Comparison of ENCODE assay signal across 1 cellular context in the genomic region with DNA sequence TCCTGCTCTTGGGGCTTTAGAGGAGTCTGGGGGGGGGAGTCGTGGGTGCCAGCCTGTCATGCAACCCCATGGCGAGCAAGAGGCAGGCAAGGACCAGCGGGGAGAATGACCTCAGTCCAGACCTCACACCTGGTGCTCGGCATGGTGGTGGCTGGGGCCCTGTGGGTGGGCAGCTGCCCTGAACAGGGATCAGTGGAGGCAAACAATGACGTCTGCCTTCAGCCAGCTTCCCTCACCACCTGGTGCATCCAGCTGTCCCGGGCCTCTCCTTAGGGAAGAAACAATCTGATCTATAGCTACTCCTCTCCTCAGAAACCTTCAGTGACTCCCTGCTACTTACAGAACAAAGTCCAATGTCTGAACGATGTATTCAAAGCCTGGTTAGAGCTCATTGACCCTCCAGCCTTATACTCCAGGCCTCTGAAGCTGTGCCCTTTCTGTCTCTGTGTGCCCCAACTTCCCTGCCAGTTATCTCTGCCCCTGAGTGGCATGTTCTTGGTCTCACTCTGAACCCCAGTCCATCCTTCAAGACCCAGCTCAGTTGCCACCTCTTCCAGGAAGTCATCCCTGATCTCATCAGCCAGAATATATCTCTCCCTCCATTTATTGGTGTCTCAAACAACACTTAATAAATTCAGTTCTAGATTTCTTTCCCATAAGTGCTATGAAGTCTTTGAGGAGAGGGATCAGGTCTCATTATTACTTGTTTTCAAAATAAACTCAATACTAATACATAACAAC.
TF ChIP-seq lines count a peak whose summit lies in the region.

No MANE protein-coding gene starts in this region.

TF ChIP-seq in HEK293, 187 proteins besides CTCF, POLR2A, EP300 and RAD21 (continued from another document):
- TF ChIP-seq ZNF184 (tag by site-specific recombination; IDR thresholded peaks at IDR 0.05) (no peak), GLIS1 (tag by site-specific recombination; IDR thresholded peaks at IDR 0.05) (peak; percentile 62), ZNF211 (tag by site-specific recombination; IDR thresholded peaks at IDR 0.05; ENCODE audit: low read depth) (no peak), ZNF555 (tag by site-specific recombination; conservative IDR thresholded peaks at IDR 0.05) (no peak), ZNF660 (tag by site-specific recombination; IDR thresholded peaks at IDR 0.05) (no peak), TSHZ1 (tag by site-specific recombination; IDR thresholded peaks at IDR 0.05; ENCODE audit: borderline replicate concordance) (no peak), REPIN1 (tag by site-specific recombination; IDR thresholded peaks at IDR 0.05; ENCODE audit: low read depth) (no peak), SCRT1 (tag by site-specific recombination; IDR thresholded peaks at IDR 0.05; ENCODE audit: borderline replicate concordance) (no peak), YY2 (tag by site-specific recombination; IDR thresholded peaks at IDR 0.05) (no peak)
TF ChIP-seq in HEK293: peak in this region for 2.
